In the genomic region with DNA sequence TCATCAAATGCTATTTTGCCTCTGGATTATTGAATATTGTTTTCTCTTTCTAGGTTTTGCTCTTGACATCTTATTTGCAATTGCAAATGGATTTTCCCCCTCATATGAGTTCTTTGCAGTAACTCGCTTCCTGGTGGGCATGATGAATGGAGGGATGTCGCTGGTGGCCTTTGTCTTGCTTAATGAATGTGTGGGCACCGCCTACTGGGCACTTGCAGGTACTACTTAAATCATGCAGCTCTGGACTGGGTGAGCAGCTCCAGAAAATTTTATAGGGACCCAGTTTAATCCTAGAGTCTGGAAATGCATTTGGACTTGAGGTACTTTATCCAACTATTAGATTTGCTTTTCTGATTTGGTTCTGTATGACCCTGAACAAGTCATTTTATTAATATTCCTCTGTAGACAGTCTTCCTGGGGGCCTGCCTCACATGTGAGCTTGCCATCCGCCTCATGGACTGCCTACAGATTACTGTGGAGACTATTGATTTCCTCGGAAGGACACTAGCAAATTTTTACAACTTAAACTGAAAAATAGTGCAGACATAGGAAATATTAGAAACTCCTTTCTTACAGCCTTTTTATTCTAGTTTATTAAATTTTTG, we compare ENCODE assay signal across 1 cellular context.
A peak's percentile ranks its signal among the peaks of the same experiment; 100 is the strongest.
TF ChIP-seq lines count a peak whose summit lies in the region.

No MANE protein-coding gene starts in this region.

TF ChIP-seq in GM12878, 131 proteins besides CTCF, POLR2A, EP300 and RAD21 (continued from another document):
- TF ChIP-seq, protein P1, sequence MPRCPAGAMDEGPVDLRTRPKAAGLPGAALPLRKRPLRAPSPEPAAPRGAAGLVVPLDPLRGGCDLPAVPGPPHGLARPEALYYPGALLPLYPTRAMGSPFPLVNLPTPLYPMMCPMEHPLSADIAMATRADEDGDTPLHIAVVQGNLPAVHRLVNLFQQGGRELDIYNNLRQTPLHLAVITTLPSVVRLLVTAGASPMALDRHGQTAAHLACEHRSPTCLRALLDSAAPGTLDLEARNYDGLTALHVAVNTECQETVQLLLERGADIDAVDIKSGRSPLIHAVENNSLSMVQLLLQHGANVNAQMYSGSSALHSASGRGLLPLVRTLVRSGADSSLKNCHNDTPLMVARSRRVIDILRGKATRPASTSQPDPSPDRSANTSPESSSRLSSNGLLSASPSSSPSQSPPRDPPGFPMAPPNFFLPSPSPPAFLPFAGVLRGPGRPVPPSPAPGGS (IDR thresholded peaks at IDR 0.05; ENCODE audit: borderline replicate concordance, insufficient read depth, low read depth, low read length, poor library complexity, severe bottlenecking): no peak
- peak; percentile 28; the same call in 1 of the 2 replicates for TF ChIP-seq SMC3 (IDR thresholded peaks at IDR 0.05; ENCODE audit: borderline replicate concordance, low read length)
- TF ChIP-seq RBBP5 (conservative IDR thresholded peaks at IDR 0.05): no peak
- no peak for TF ChIP-seq STAT3 (IDR thresholded peaks at IDR 0.05; ENCODE audit: low read depth, low read length)
- peak; percentile 47; the same call in 1 of the 2 replicates for TF ChIP-seq YY1 (IDR thresholded peaks at IDR 0.05; ENCODE audit: low read depth, low read length)
